Comparison of ENCODE assay signal across 7 cellular contexts in the genomic region with DNA sequence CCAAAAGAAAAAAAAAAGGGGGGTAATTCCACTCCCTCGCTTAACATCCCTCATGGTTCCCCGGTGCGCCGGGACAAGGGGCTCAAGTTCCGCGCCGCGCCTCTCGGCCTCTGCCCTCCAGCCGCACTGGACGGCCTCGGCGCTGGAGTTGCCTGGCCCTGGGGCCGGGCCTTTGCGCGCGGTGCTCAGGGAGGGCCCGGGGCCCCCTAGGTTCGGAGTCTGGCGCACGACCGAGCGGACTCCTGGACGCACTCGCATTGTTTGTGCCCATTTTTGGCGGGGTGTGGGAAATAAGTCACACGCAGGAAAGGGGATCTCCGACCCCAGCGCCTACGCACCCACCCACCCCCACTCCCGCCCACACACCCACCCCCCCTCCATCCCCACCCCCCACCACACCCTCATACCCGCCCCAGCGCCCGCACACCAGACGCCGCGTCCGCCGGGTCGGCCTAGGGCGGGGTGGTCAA. TPM values are rescaled to one million over a fixed set of nuclear protein-coding genes. Genes with fewer than 3 reads are reported as not detected.
DNase-seq lines count a peak whose midpoint lies in the region; ATAC-seq and TF ChIP-seq lines count a peak whose summit lies in the region.

No MANE protein-coding gene starts in this region.

- H3K9me3 Mint-ChIP-seq in activated CD4-positive, alpha-beta memory T cell treated with anti-CD3 and anti-CD28 coated beads for 36 hours = no peaks in the 10 kb centered on the region

- WGBS in IMR-90 (ENCODE audit: extremely low coverage in 2 of 2, insufficient read length in 1 of 2), 2 experiments = no CpG with 5 or more reads among the region's 41 CpGs

- peak overlapping the region; percentile 99 for H2AK9ac ChIP-seq in IMR-90 (replicated peaks; ENCODE audit: low read depth, low read length, poor library complexity)

- H3K4me2 ChIP-seq in IMR-90 (ENCODE audit: low read depth, low read length) (peak overlapping the region; percentile 89), osteoblast (ENCODE audit: insufficient read depth, low read length) (peak overlapping the region; percentile 100)

- H3K4me3 ChIP-seq in IMR-90 (ENCODE audit: insufficient read depth, low read depth, low read length) (peak overlapping the region; percentile 74), foreskin fibroblast (ENCODE audit: low read depth in 1 of 2, low read length in 2 of 2) (peak overlapping the region; percentile 93 to 98), osteoblast (ENCODE audit: insufficient read depth, low read length) (peak overlapping the region; percentile 100)

- H3K79me1 ChIP-seq in IMR-90 (ENCODE audit: low read depth in 1 of 2, low read length in 2 of 2) = peaks cover 25 to 72% of the 10 kb centered on the region in 2 experiments

- H3K79me2 ChIP-seq in osteoblast (ENCODE audit: insufficient read depth, low read length) = peaks cover 51% of the 10 kb centered on the region

- peak overlapping the region; percentile 36; the same call in 1 of the 2 replicates for H2BK120ac ChIP-seq in IMR-90 (ENCODE audit: low read depth, low read length)

- peak overlapping the region; percentile 98 for H3K27ac Mint-ChIP-seq in activated CD4-positive, alpha-beta memory T cell treated with anti-CD3 and anti-CD28 coated beads for 36 hours

- peaks cover 52% of the 10 kb centered on the region for H3K36me3 Mint-ChIP-seq in activated CD4-positive, alpha-beta memory T cell treated with anti-CD3 and anti-CD28 coated beads for 36 hours

- no peak overlapping the region for H4K5ac ChIP-seq in IMR-90 (ENCODE audit: low read depth, low read length)

- H3K36me3 ChIP-seq in IMR-90 (ENCODE audit: control insufficient read depth, insufficient read depth, low read length) (peaks cover 66% of the 10 kb centered on the region), osteoblast (ENCODE audit: insufficient read depth, low read length) (peaks cover 69% of the 10 kb centered on the region)

- peak overlapping the region; percentile 29 to 72; a peak in 3 of 4 replicates for H4K8ac ChIP-seq in IMR-90 (ENCODE audit: low read depth in 2 of 2, low read length in 2 of 2)

- intact Hi-C loops in IMR-90 (cut with micrococcal nuclease) = no loop called here
- intact Hi-C loops in activated CD4-positive, alpha-beta memory T cell treated with anti-CD3 and anti-CD28 coated beads for 36 hours (cut with micrococcal nuclease) = loop anchor here (5.0 kb wide), 2 partner anchors 160 to 995 kb away; partner anchors contain the start of gene SETX

- H3K27me3 Mint-ChIP-seq in activated CD4-positive, alpha-beta memory T cell treated with anti-CD3 and anti-CD28 coated beads for 36 hours = no peaks in the 10 kb centered on the region

- H3K9me3 ChIP-seq in IMR-90 (ENCODE audit: control insufficient read depth, insufficient read depth, low read length) = no peaks in the 10 kb centered on the region
- H3K9me3 ChIP-seq in osteoblast (ENCODE audit: low read depth, low read length) = no peaks in the 10 kb centered on the region

- in situ Hi-C loops in IMR-90 (cut with MboI; ENCODE audit: low sequenced_read_pairs) = no loop called here

- ATAC-seq in GM21529 (IDR thresholded peaks at IDR 0.05; ENCODE audit: unreplicated experiment) (peak; percentile 19), IMR-90 (ENCODE audit: low read depth) (peak; percentile 45)

- peak overlapping the region; percentile 75 for H3K9ac ChIP-seq in IMR-90 (ENCODE audit: low read depth, low read length)

- no peak overlapping the region; the same call in 1 of the 2 replicates for H3K18ac ChIP-seq in IMR-90 (ENCODE audit: low read depth, low read length)

- H3K4ac ChIP-seq in IMR-90 (ENCODE audit: low read depth, low read length) = peak overlapping the region; percentile 92

- H3K56ac ChIP-seq in IMR-90 (ENCODE audit: extremely low read depth, insufficient read depth, low read length) = peak overlapping the region; percentile 61; the same call in 1 of the 2 replicates

- peak overlapping the region; percentile 73; the same call in 1 of the 2 replicates for H4K91ac ChIP-seq in IMR-90 (ENCODE audit: insufficient read depth, low read depth, low read length)

- peak overlapping the region; percentile 62 for H2AK5ac ChIP-seq in IMR-90 (ENCODE audit: low read depth, low read length)

- no TSS peak for BruUV-seq in IMR-90 (replicated peaks; lab: Mats Ljungman, UMichigan)

- peaks cover 51% of the 10 kb centered on the region for H4K20me1 ChIP-seq in IMR-90 (ENCODE audit: insufficient read depth, low read length)
- H4K20me1 ChIP-seq in osteoblast (ENCODE audit: insufficient read depth, low read length) = peaks cover 52% of the 10 kb centered on the region

- no peak for TF ChIP-seq RAD21 in IMR-90 (IDR thresholded peaks at IDR 0.05; ENCODE audit: low read length)

- TF ChIP-seq POLR2A in IMR-90 (IDR thresholded peaks at IDR 0.05; ENCODE audit: low read depth, low read length) = no peak

- peak overlapping the region; percentile 84 for H2AFZ ChIP-seq in IMR-90 (replicated peaks; ENCODE audit: low read length, poor library complexity)
- peak overlapping the region; percentile 32 for H2AFZ ChIP-seq in osteoblast (ENCODE audit: low read length)

- TF ChIP-seq CTCF in GM10266 (IDR thresholded peaks at IDR 0.05; ENCODE audit: control insufficient read depth, insufficient read depth, low read depth, missing control alignments) (no peak), IMR-90 (conservative IDR thresholded peaks at IDR 0.05; ENCODE audit: low read depth, low read length) (no peak), foreskin fibroblast (IDR thresholded peaks at IDR 0.05; ENCODE audit: low read depth, low read length) (no peak), osteoblast (IDR thresholded peaks at IDR 0.05; ENCODE audit: extremely low read depth, low read depth, low read length) (no peak)

- no peak overlapping the region for H2BK20ac ChIP-seq in IMR-90 (ENCODE audit: low read depth, low read length)

- no peaks in the 10 kb centered on the region for H3K27me3 ChIP-seq in IMR-90 (ENCODE audit: control insufficient read depth, insufficient read depth, low read length)
- H3K27me3 ChIP-seq in osteoblast (ENCODE audit: insufficient read depth, low read length) = no peaks in the 10 kb centered on the region

- peak overlapping the region; percentile 47 for H2BK5ac ChIP-seq in IMR-90 (ENCODE audit: low read depth, low read length, poor library complexity, severe bottlenecking)

- H3K9me1 ChIP-seq in IMR-90 (ENCODE audit: insufficient read depth, low read length) = peaks cover 6% of the 10 kb centered on the region; the same call in 1 of the 2 replicates

- peak overlapping the region; percentile 97 for H3K4me3 Mint-ChIP-seq in activated CD4-positive, alpha-beta memory T cell treated with anti-CD3 and anti-CD28 coated beads for 36 hours

- DNase-seq in GM10266 (ENCODE audit: extremely low spot score) (peak; percentile 73), IMR-90 (no peak), foreskin fibroblast (peak in 1 of 2 donors; percentile 58), osteoblast (ENCODE audit: insufficient read length, low spot score, missing footprints) (peak; percentile 95), kidney glomerular epithelial cell (lab: John Stamatoyannopoulos, UW) (no peak)
- DNase-seq in activated CD4-positive, alpha-beta memory T cell treated with anti-CD3 and anti-CD28 coated beads for 36 hours = no peak

- CTCF ChIA-PET in IMR-90 (lab: Yijun Ruan, JAX) = no interaction called here
- CTCF ChIA-PET in activated CD4-positive, alpha-beta memory T cell treated with anti-CD3 and anti-CD28 coated beads for 36 hours (lab: Charles Lee) = interaction anchor here (0.7 to 8.0 kb wide), 4 partner anchors 12 to 204 kb away, joined by 3 to 76 read pairs (median 4); no protein-coding TSS in a partner anchor

- H2BK15ac ChIP-seq in IMR-90 (ENCODE audit: low read depth, low read length) = no peak overlapping the region

- dilution Hi-C loops in IMR-90 (cut with HindIII; ENCODE audit: low sequenced_read_pairs, unreplicated experiment) = no loop called here

- H3K27ac ChIP-seq in IMR-90 (ENCODE audit: insufficient read depth, low read length) (peak overlapping the region; percentile 75), osteoblast (ENCODE audit: low read depth, low read length) (peak overlapping the region; percentile 86)

- H3K23ac ChIP-seq in IMR-90 (ENCODE audit: low read depth, low read length) = peak overlapping the region; percentile 65; the same call in 1 of the 2 replicates

- POLR2A ChIA-PET in IMR-90 (lab: Charles Lee; ENCODE audit: unreplicated experiment) = interaction anchor here (0.6 to 1.1 kb wide), 3 partner anchors 10 to 699 kb away, joined by 3 to 7 read pairs (median 6); no protein-coding TSS in a partner anchor
- POLR2A ChIA-PET in activated CD4-positive, alpha-beta memory T cell treated with anti-CD3 and anti-CD28 coated beads for 36 hours (lab: Charles Lee) = interaction anchor here (1.0 to 14.0 kb wide), 13 partner anchors 8 to 112 kb away, joined by 3 to 381 read pairs (median 5); partner anchors contain the start of genes CACFD1, STKLD1, SURF1 and SURF2

- H3K14ac ChIP-seq in IMR-90 (replicated peaks; ENCODE audit: low read depth, low read length) = peak overlapping the region; percentile 78; the same call in 1 of the 2 replicates

- peaks cover 16% of the 10 kb centered on the region for H3K4me1 ChIP-seq in IMR-90 (ENCODE audit: control insufficient read depth, insufficient read depth, low read length)
- peaks cover 39% of the 10 kb centered on the region for H3K4me1 ChIP-seq in osteoblast (ENCODE audit: insufficient read depth, low read length)

- H3K4me1 Mint-ChIP-seq in activated CD4-positive, alpha-beta memory T cell treated with anti-CD3 and anti-CD28 coated beads for 36 hours (ENCODE audit: low read depth) = peaks cover 38% of the 10 kb centered on the region

RNA-seq across cellular contexts. Expression of gene MED22, which starts 0.4 kb away (rescaled TPM):
- 6.9 and 7.9 TPM in 2 replicates for total RNA-seq in IMR-90 (2012; rRNA removed)
- polyA plus RNA-seq in IMR-90 (2012; rRNA removed) = 28.3 and 32.9 TPM in 2 replicates
- polyA plus RNA-seq in IMR-90 (2012; cell fraction: cytosol; rRNA removed) = 24.5 and 25.4 TPM in 2 replicates
- polyA plus RNA-seq in IMR-90 (2012; cell fraction: nucleus; rRNA removed; ENCODE audit: low replicate concordance) = 49.7 and 75.3 TPM in 2 replicates
- total RNA-seq in activated CD4-positive, alpha-beta memory T cell treated with anti-CD3 and anti-CD28 coated beads for 36 hours = 10 to 100 TPM; 20.8 to 20.9 TPM
- 14.5 and 15.3 TPM in 2 replicates for total RNA-seq in osteoblast

RNA-seq across cellular contexts. Expression of gene RPL7A, which starts 0.5 kb away (rescaled TPM):
- total RNA-seq in IMR-90 (2012; rRNA removed) (3,220 TPM in 2 replicates), osteoblast (1,638 and 1,763 TPM in 2 replicates)
- polyA plus RNA-seq in IMR-90 (2012; rRNA removed) = 4,034 and 4,096 TPM in 2 replicates
- polyA plus RNA-seq in IMR-90 (2012; cell fraction: cytosol; rRNA removed) = 2,804 and 4,707 TPM in 2 replicates
- 1,074 and 2,046 TPM in 2 replicates for polyA plus RNA-seq in IMR-90 (2012; cell fraction: nucleus; rRNA removed; ENCODE audit: low replicate concordance)
- total RNA-seq in activated CD4-positive, alpha-beta memory T cell treated with anti-CD3 and anti-CD28 coated beads for 36 hours = 1,000 to 10,000 TPM; 3,340 to 3,454 TPM

RNA-seq across cellular contexts. Expression of gene SURF1, which starts 8.7 kb away (rescaled TPM):
- total RNA-seq in IMR-90 (2012; rRNA removed) = 10.3 and 15.1 TPM in 2 replicates
- polyA plus RNA-seq in IMR-90 (2012; rRNA removed) = 23.4 and 24.5 TPM in 2 replicates
- polyA plus RNA-seq in IMR-90 (2012; cell fraction: cytosol; rRNA removed) = 26.2 and 28.8 TPM in 2 replicates
- polyA plus RNA-seq in IMR-90 (2012; cell fraction: nucleus; rRNA removed; ENCODE audit: low replicate concordance) = 30.8 and 41.3 TPM in 2 replicates
- 10 to 100 TPM; 24.7 to 26.0 TPM for total RNA-seq in activated CD4-positive, alpha-beta memory T cell treated with anti-CD3 and anti-CD28 coated beads for 36 hours
- total RNA-seq in osteoblast = 21.0 and 24.8 TPM in 2 replicates

RNA-seq across cellular contexts. Expression of gene SURF2, which starts 8.8 kb away (rescaled TPM):
- total RNA-seq in IMR-90 (2012; rRNA removed) (9.9 and 12.5 TPM in 2 replicates), osteoblast (10.3 and 15.2 TPM in 2 replicates)
- polyA plus RNA-seq in IMR-90 (2012; rRNA removed) = 16.3 and 21.8 TPM in 2 replicates
- 15.3 and 16.3 TPM in 2 replicates for polyA plus RNA-seq in IMR-90 (2012; cell fraction: cytosol; rRNA removed)
- polyA plus RNA-seq in IMR-90 (2012; cell fraction: nucleus; rRNA removed; ENCODE audit: low replicate concordance) = 6.4 and 7.7 TPM in 2 replicates
- total RNA-seq in activated CD4-positive, alpha-beta memory T cell treated with anti-CD3 and anti-CD28 coated beads for 36 hours = 10 to 100 TPM; 12.5 to 15.5 TPM

RNA-seq across cellular contexts. Expression of gene SURF6, which starts 11.6 kb away (rescaled TPM):
- total RNA-seq in IMR-90 (2012; rRNA removed) (6.1 and 6.4 TPM in 2 replicates), osteoblast (5.9 and 7.6 TPM in 2 replicates)
- 12.8 and 17.2 TPM in 2 replicates for polyA plus RNA-seq in IMR-90 (2012; rRNA removed)
- 19.9 and 27.7 TPM in 2 replicates for polyA plus RNA-seq in IMR-90 (2012; cell fraction: cytosol; rRNA removed)
- polyA plus RNA-seq in IMR-90 (2012; cell fraction: nucleus; rRNA removed; ENCODE audit: low replicate concordance) = 29.2 and 41.2 TPM in 2 replicates
- total RNA-seq in activated CD4-positive, alpha-beta memory T cell treated with anti-CD3 and anti-CD28 coated beads for 36 hours = 10 to 100 TPM; 16.9 to 18.2 TPM

Comparison
In these comparisons a context has a peak if more than half of its experiments do, and no peak if none do; other contexts are left out.
1. DNase-seq: peak in GM10266 (single experiment) and osteoblast (single experiment); none in IMR-90 (single experiment), activated CD4-positive, alpha-beta memory T cell treated with anti-CD3 and anti-CD28 coated beads for 36 hours (single experiment) and kidney glomerular epithelial cell (single experiment).
2. Peak in every context shown above with its lines, with median percentiles within 50 percentile points of each other: H3K4me3 ChIP-seq.